Comparison of ENCODE assay signal across 1 cellular context in genomic region chr10:29598861-29599311, GRCh38.
TF ChIP-seq lines count a peak whose summit lies in the region.

No MANE protein-coding gene starts in this region.

TF ChIP-seq in GM23338, 12 proteins besides CTCF, POLR2A, EP300 and RAD21:
- TF ChIP-seq NANOG (IDR thresholded peaks at IDR 0.05; ENCODE audit: borderline replicate concordance): no peak
- TF ChIP-seq CREB1 (CRISPR knock-in tag; IDR thresholded peaks at IDR 0.05; ENCODE audit: low read depth): no peak
- no peak for TF ChIP-seq ZNF114 (CRISPR knock-in tag; IDR thresholded peaks at IDR 0.05)
- TF ChIP-seq REST (IDR thresholded peaks at IDR 0.05; ENCODE audit: unreplicated experiment): no peak
- TF ChIP-seq EZH2 (IDR thresholded peaks at IDR 0.05; ENCODE audit: low read depth, unreplicated experiment): no peak
- TF ChIP-seq ZNF331 (CRISPR knock-in tag; IDR thresholded peaks at IDR 0.05; ENCODE audit: low read depth): no peak
- no peak for TF ChIP-seq STAT1 (IDR thresholded peaks at IDR 0.05; ENCODE audit: unreplicated experiment)
- no peak for TF ChIP-seq ETS1 (IDR thresholded peaks at IDR 0.05)
- no peak for TF ChIP-seq JUNB (IDR thresholded peaks at IDR 0.05; ENCODE audit: unreplicated experiment)
- TF ChIP-seq EZH2phosphoT487 (IDR thresholded peaks at IDR 0.05; ENCODE audit: unreplicated experiment): no peak
- TF ChIP-seq POLR2AphosphoS5 (IDR thresholded peaks at IDR 0.05; ENCODE audit: low read depth): no peak
- no peak for TF ChIP-seq ZNF462 (CRISPR knock-in tag; IDR thresholded peaks at IDR 0.05)
